In the genomic region with DNA sequence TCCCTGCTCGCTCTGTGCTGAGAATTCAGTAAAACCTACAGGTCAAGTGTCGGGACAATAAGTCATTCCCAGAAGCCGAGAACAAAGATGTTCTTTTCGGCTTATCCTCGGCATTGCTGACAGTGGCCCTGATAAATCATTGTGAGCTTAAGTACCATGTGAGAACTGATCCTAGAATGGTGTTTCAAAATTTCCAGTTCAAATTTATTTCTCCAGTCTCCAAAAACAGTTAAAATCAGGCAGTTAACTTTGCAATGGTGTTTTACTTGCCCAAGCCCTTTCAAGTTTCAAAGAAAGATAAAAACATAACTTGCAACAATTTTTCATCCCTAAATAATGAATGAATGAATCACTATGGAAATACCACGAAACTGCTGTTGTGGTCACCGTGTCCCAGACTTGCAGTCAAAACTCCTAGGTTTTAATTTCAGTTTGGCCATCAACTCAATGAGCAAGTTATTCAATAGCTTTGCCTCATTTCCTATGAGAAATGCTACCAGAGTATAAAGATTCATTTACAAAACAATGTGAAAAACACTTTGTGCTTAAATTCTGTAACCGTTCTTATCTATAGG, we compare ENCODE assay signal across 10 cellular contexts. TPM values are rescaled to one million over a fixed set of nuclear protein-coding genes. Genes with fewer than 3 reads are reported as not detected.
DNase-seq lines count a peak whose midpoint lies in the region; ATAC-seq and TF ChIP-seq lines count a peak whose summit lies in the region.
"Had no signal": no experiment of that assay in that cellular context is flagged by ENCODE, and none has a peak within 500 bp of the region (broad histone marks: within the 10 kb centered on the region; RNA-seq: fewer than 3 reads in every experiment).

No MANE protein-coding gene starts in this region.

- TF ChIP-seq CTCF in AG09309 (IDR thresholded peaks at IDR 0.05; ENCODE audit: control insufficient read depth, insufficient read depth, low read depth, low read length, missing control alignments) (no peak), PC-3 (conservative IDR thresholded peaks at IDR 0.05; ENCODE audit: low read depth, low read length) (no peak), fibroblast of mammary gland (conservative IDR thresholded peaks at IDR 0.05; ENCODE audit: control insufficient read depth, insufficient read depth, low read depth, low read length) (no peak)

- POLR2A ChIA-PET in PC-3 (lab: Charles Lee; ENCODE audit: unreplicated experiment) = no interaction called here

- H2BK15ac ChIP-seq in mesendoderm (replicated peaks; ENCODE audit: low read depth) = no peak overlapping the region

- no peak overlapping the region for H4K8ac ChIP-seq in mesendoderm (ENCODE audit: low read depth, low read length)

- H3K23ac ChIP-seq in mesendoderm (ENCODE audit: low read length) = no peak overlapping the region

- CTCF ChIA-PET in PC-3 (lab: Charles Lee) = no interaction called here

- no peak overlapping the region for H3K4ac ChIP-seq in mesendoderm (ENCODE audit: low read depth, low read length)

- H3K79me2 ChIP-seq in PC-3 (ENCODE audit: low read length) = peaks cover 76% of the 10 kb centered on the region
- H3K79me2 ChIP-seq in mesendoderm (ENCODE audit: control insufficient read depth, insufficient read depth, low read length) = peaks cover 12% of the 10 kb centered on the region

- H3K4me1 ChIP-seq in PC-3 (ENCODE audit: insufficient read depth, low read length) (peaks cover 42% of the 10 kb centered on the region), mesendoderm (ENCODE audit: control insufficient read depth, low read depth, low read length) (peaks cover 3% of the 10 kb centered on the region)

- H3K27ac ChIP-seq in PC-3 (ENCODE audit: low read length) (no peak overlapping the region), mesendoderm (ENCODE audit: low read depth, low read length) (no peak overlapping the region)
- H3K27ac ChIP-seq: pancreas, tibial nerve had no signal

- H3F3A ChIP-seq in PC-3 (ENCODE audit: low read length, unreplicated experiment) = no peaks in the 10 kb centered on the region

- BruUV-seq in PC-3 (replicated peaks; lab: Mats Ljungman, UMichigan) = no TSS peak

- no peak overlapping the region for H2AK5ac ChIP-seq in mesendoderm (ENCODE audit: low read length)

- ATAC-seq in PC-3 (no peak), HG02840 (IDR thresholded peaks at IDR 0.05; ENCODE audit: low FRiP score, unreplicated experiment) (no peak)
- ATAC-seq: pancreas had no signal

- H3K4me2 ChIP-seq in PC-3 (ENCODE audit: low read length) (peak overlapping the region; percentile 86), mesendoderm (ENCODE audit: low read length) (no peak overlapping the region)

- H3K18ac ChIP-seq in mesendoderm (ENCODE audit: low read length) = no peak overlapping the region

- H2BK120ac ChIP-seq in mesendoderm (ENCODE audit: low read depth, low read length) = no peak overlapping the region

- WGBS in mesendoderm (ENCODE audit: extremely low coverage, insufficient coverage, low lambda C conversion rate) = no CpG with 5 or more reads among the region's 8 CpGs

- intact Hi-C loops in PC-3 (cut with micrococcal nuclease) = loop anchor here (5.0 kb wide), 1 partner anchor 46 kb away; the partner anchor contains the start of gene NELFCD

- H4K5ac ChIP-seq in mesendoderm (ENCODE audit: low read length) = no peak overlapping the region

- H3K27me3 ChIP-seq in PC-3 (ENCODE audit: low read length) = no peaks in the 10 kb centered on the region
- no peaks in the 10 kb centered on the region for H3K27me3 ChIP-seq in mesendoderm (ENCODE audit: insufficient read depth, low read length, poor library complexity)
- H3K27me3 ChIP-seq: BLaER1 treated with 17β-estradiol and CSF1 and Interleukin-3, amounts not matched to agents 10 nM and 100 nM; pancreas; tibial nerve had no signal

- H3K9me3 ChIP-seq in PC-3 (ENCODE audit: low read length) = no peaks in the 10 kb centered on the region
- H3K9me3 ChIP-seq: BLaER1 treated with 17β-estradiol and CSF1 and Interleukin-3, amounts not matched to agents 10 nM and 100 nM; pancreas; tibial nerve had no signal

- H3K56ac ChIP-seq in mesendoderm (ENCODE audit: low read length) = no peak overlapping the region

- H3K36me3 ChIP-seq in PC-3 (ENCODE audit: low read depth, low read length) (peaks cover 64% of the 10 kb centered on the region), mesendoderm (ENCODE audit: control insufficient read depth, insufficient read depth, low read length) (peaks cover 2% of the 10 kb centered on the region)
- H3K36me3 ChIP-seq: pancreas had no signal

- no peak overlapping the region for H3K4me3 ChIP-seq in AG09309 (ENCODE audit: control insufficient read depth, low read depth, low read length)
- H3K4me3 ChIP-seq in PC-3 (ENCODE audit: low read length) = peak overlapping the region; percentile 77
- no peak overlapping the region for H3K4me3 ChIP-seq in fibroblast of mammary gland (ENCODE audit: control insufficient read depth, low read depth, low read length)
- no peak overlapping the region for H3K4me3 ChIP-seq in mesendoderm (ENCODE audit: low read length)
- H3K4me3 ChIP-seq: pancreas, tibial nerve had no signal

- peaks cover 17% of the 10 kb centered on the region for H3K79me1 ChIP-seq in mesendoderm (ENCODE audit: low read length)

- no peaks in the 10 kb centered on the region for H3K9me2 ChIP-seq in PC-3 (replicated peaks; ENCODE audit: low read length)

- H2BK5ac ChIP-seq in mesendoderm (ENCODE audit: low read length) = no peak overlapping the region

- peaks cover 49% of the 10 kb centered on the region for H4K20me1 ChIP-seq in PC-3 (ENCODE audit: low read length)

- H2AFZ ChIP-seq in PC-3 (ENCODE audit: low read length) = no peak overlapping the region

- H3K9ac ChIP-seq in PC-3 (ENCODE audit: low read length) = no peak overlapping the region
- no peak overlapping the region for H3K9ac ChIP-seq in mesendoderm (ENCODE audit: low read length)

- DNase-seq in AG09309 (ENCODE audit: low read depth) (peak; percentile 56), PC-3 (peak; percentile 63), fibroblast of mammary gland (ENCODE audit: low read depth) (peak; percentile 77), NCI-H1694 (lab: John Stamatoyannopoulos, UW) (no peak), mesendoderm (no peak)
- DNase-seq: NCI-H146, pancreas had no signal

RNA-seq across cellular contexts. Expression of gene ATP5F1E, which starts 4.3 kb away (rescaled TPM):
- 47.1 and 58.5 TPM in 2 replicates for total RNA-seq in PC-3 (2014; rRNA removed)
- polyA plus RNA-seq in mesendoderm (2013, experiment 1 of 2) = 61.1 TPM
- polyA plus RNA-seq in mesendoderm (2013, experiment 2 of 2) = 59.6 TPM

RNA-seq across cellular contexts. Expression of gene TUBB1, which starts 8.6 kb away (rescaled TPM):
- total RNA-seq in PC-3 (2014; rRNA removed) = not detected in 2 replicates
- not detected for polyA plus RNA-seq in mesendoderm (2013, experiment 1 of 2)
- polyA plus RNA-seq in mesendoderm (2013, experiment 2 of 2) = not detected

RNA-seq across cellular contexts. Expression of gene PRELID3B, which starts 14.8 kb away (rescaled TPM):
- 118 and 181 TPM in 2 replicates for total RNA-seq in PC-3 (2014; rRNA removed)
- polyA plus RNA-seq in mesendoderm (2013, experiment 1 of 2) = 23.0 TPM
- polyA plus RNA-seq in mesendoderm (2013, experiment 2 of 2) = 24.1 TPM

RNA-seq across cellular contexts. Expression of gene CTSZ, which starts 20.8 kb away (rescaled TPM):
- total RNA-seq in PC-3 (2014; rRNA removed) = 191 and 225 TPM in 2 replicates
- 21.7 TPM for polyA plus RNA-seq in mesendoderm (2013, experiment 1 of 2)
- polyA plus RNA-seq in mesendoderm (2013, experiment 2 of 2) = 22.0 TPM

RNA-seq across cellular contexts. Expression of gene NELFCD, which starts 46.8 kb away (rescaled TPM):
- total RNA-seq in PC-3 (2014; rRNA removed) = 131 and 144 TPM in 2 replicates
- 54.9 TPM for polyA plus RNA-seq in mesendoderm (2013, experiment 1 of 2)
- polyA plus RNA-seq in mesendoderm (2013, experiment 2 of 2) = 53.5 TPM

Comparison
In these comparisons a context has a peak if more than half of its experiments do, and no peak if none do; other contexts are left out.
1. DNase-seq: peak in AG09309 (single experiment), PC-3 (single experiment) and fibroblast of mammary gland (single experiment); none in NCI-H1694 (single experiment) and mesendoderm (single experiment).